Comparison of ENCODE assay signal across 35 cellular contexts in genomic region chr20:57313230-57313629, GRCh38. TPM values are rescaled to one million over a fixed set of nuclear protein-coding genes. Genes with fewer than 3 reads are reported as not detected.
"Had no signal": no experiment of that assay in that cellular context is flagged by ENCODE, and none has a peak within 500 bp of the region (broad histone marks: within the 10 kb centered on the region; RNA-seq: fewer than 3 reads in every experiment).

No MANE protein-coding gene starts in this region.

- DNase-seq: activated CD4-positive, alpha-beta memory T cell treated with anti-CD3 and anti-CD28 coated beads, Interleukin-2, amount 10 ng/mL, durations not matched to agents 7 days and 5 days; activated CD4-positive, alpha-beta T cell treated with anti-CD3 and anti-CD28 coated beads for 1 hour; activated CD4-positive, alpha-beta T cell treated with anti-CD3 and anti-CD28 coated beads for 48 hours; activated CD4-positive, CD25-positive, alpha-beta regulatory T cell; activated gamma-delta T cell; activated naive CD4-positive, alpha-beta T cell treated with Interleukin-2 at 50 U/mL for 16 hours; activated naive CD8-positive, alpha-beta T cell treated with anti-CD3 and anti-CD28 coated beads, Interleukin-2, amount 10 ng/mL, durations not matched to agents 7 days and 5 days; activated T-cell treated with anti-CD3 and anti-CD28 coated beads, Interleukin-2, amount 50 U/mL, for 24 hours; amygdala; cerebellar nuclear complex; Kasumi-1; KBM-7; MG63; NCI-H1048; NCI-H1105 treated with DMSO at 0.1 percent for 48 hours; NCI-H1436; NCI-H1694; NCI-H2029; NCI-H2171; NCI-H510A; NCI-H526; NCI-H748 treated with DMSO at 0.1 percent for 48 hours; NK-92 treated with Interleukin-12 subunit alpha and Interleukin-12 subunit beta, amount 100 ng/mL, for 24 hours; OCI-M1; SHP77; SJCRH30; T1000; WERI-Rb-1 had no signal

- H3K36me3 ChIP-seq: ascending aorta, cardiac muscle cell, MG63, SJCRH30, WERI-Rb-1 had no signal

- H3K4me3 ChIP-seq: ascending aorta, cardiac muscle cell, MG63, SJCRH30, SK-N-MC had no signal

- H3K4me1 ChIP-seq: ascending aorta, SJCRH30 had no signal

- H3K9me3 ChIP-seq: ascending aorta, MG63, SJCRH30 had no signal

- H3K27ac ChIP-seq: ascending aorta, cardiac muscle cell, SJCRH30, SK-N-MC, WERI-Rb-1 had no signal

RNA-seq across cellular contexts. Expression of gene SPO11, which starts 16.4 kb away (rescaled TPM):
- total RNA-seq: activated CD4-positive, alpha-beta memory T cell treated with anti-CD3 and anti-CD28 coated beads, Interleukin-2, amount 10 ng/mL, durations not matched to agents 7 days and 5 days; activated CD8-positive, alpha-beta memory T cell treated with anti-CD3 and anti-CD28 coated beads for 36 hours; activated naive CD8-positive, alpha-beta T cell treated with anti-CD3 and anti-CD28 coated beads, Interleukin-2, amount 10 ng/mL, durations not matched to agents 7 days and 5 days; activated T-helper 2 cell treated with anti-CD3 and anti-CD28 coated beads, Interferon-gamma antibody, Interleukin-2, Interleukin-4, amounts not matched to agents 10 μg/mL and 5 μg/mL and 100 μg/mL, durations not matched to agents 14 hours and 24 hours and 36 hours; ascending aorta; cardiac muscle cell; SJCRH30; T-helper 1 cell treated with Interleukin-12 subunit alpha and Interleukin-12 subunit beta and Interleukin-4 antibody, amounts not matched to agents 30 ng/mL and 1 ng/mL, for 36 hours; T-helper 2 cell treated with Interferon-gamma antibody and Interleukin-4, amounts not matched to agents 100 ng/mL and 5 ng/mL, for 36 hours had no signal

RNA-seq across cellular contexts. Expression of gene BMP7, which starts 46.8 kb away (rescaled TPM):
- total RNA-seq: activated CD4-positive, alpha-beta memory T cell treated with anti-CD3 and anti-CD28 coated beads, Interleukin-2, amount 10 ng/mL, durations not matched to agents 7 days and 5 days; activated CD8-positive, alpha-beta memory T cell treated with anti-CD3 and anti-CD28 coated beads for 36 hours; activated naive CD8-positive, alpha-beta T cell treated with anti-CD3 and anti-CD28 coated beads, Interleukin-2, amount 10 ng/mL, durations not matched to agents 7 days and 5 days; activated T-helper 2 cell treated with anti-CD3 and anti-CD28 coated beads, Interferon-gamma antibody, Interleukin-2, Interleukin-4, amounts not matched to agents 10 μg/mL and 5 μg/mL and 100 μg/mL, durations not matched to agents 14 hours and 24 hours and 36 hours; ascending aorta; T-helper 1 cell treated with Interleukin-12 subunit alpha and Interleukin-12 subunit beta and Interleukin-4 antibody, amounts not matched to agents 30 ng/mL and 1 ng/mL, for 36 hours; T-helper 2 cell treated with Interferon-gamma antibody and Interleukin-4, amounts not matched to agents 100 ng/mL and 5 ng/mL, for 36 hours had no signal
